16 cellular contexts compared by ENCODE assay signal in the genomic region with DNA sequence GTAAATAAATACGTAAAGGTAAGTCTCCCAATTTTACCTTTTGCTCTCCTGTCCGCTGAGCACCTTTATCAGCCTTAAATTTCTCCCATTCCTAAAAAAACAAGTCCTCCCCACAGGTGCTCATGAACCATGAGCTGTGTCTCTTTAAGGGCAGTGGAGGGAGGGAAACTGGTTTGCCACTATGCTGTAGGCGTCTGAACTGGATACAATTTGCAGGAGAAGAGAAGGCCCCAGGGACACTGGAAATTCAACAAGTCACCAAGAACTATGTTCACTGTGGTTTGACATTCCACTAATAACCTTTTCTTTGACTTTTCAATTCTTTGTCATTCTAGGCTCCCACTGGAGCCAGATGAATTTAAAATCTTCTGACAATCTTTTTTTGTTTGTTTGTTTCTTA.
DNase-seq lines count a peak whose midpoint lies in the region; ATAC-seq, FAIRE-seq and TF ChIP-seq lines count a peak whose summit lies in the region.
"Had no signal": no experiment of that assay in that cellular context is flagged by ENCODE, and none has a peak within 500 bp of the region (broad histone marks: within the 10 kb centered on the region; RNA-seq: fewer than 3 reads in every experiment).

No MANE protein-coding gene starts in this region.

- peaks cover 6% of the 10 kb centered on the region for H3K9me3 Mint-ChIP-seq in astrocyte (ENCODE audit: unreplicated experiment)
- no peaks in the 10 kb centered on the region for H3K9me3 Mint-ChIP-seq in stimulated activated naive CD8-positive, alpha-beta T cell treated with anti-CD3 and anti-CD28 coated beads, Interleukin-15, amount 100 ng/mL, for 72 hours
- no peaks in the 10 kb centered on the region for H3K9me3 Mint-ChIP-seq in activated CD8-positive, alpha-beta T cell treated with anti-CD3 and anti-CD28 coated beads, Interleukin-2, amount 10 ng/mL, durations not matched to agents 7 days and 5 days (ENCODE audit: insufficient read depth)
- H3K9me3 Mint-ChIP-seq: activated CD8-positive, alpha-beta T cell treated with anti-CD3 and anti-CD28 coated beads for 36 hours had no signal

- H3K4me1 ChIP-seq in HEK293 (ENCODE audit: control insufficient read depth, insufficient read depth, low read length) (no peaks in the 10 kb centered on the region; the same call in 1 of the 2 replicates), astrocyte (ENCODE audit: insufficient read depth, low read length) (peaks cover 10% of the 10 kb centered on the region), mesenchymal stem cell (ENCODE audit: control insufficient read depth, insufficient read depth, low read depth, low read length) (peaks cover 3% of the 10 kb centered on the region), subcutaneous abdominal adipose tissue (ENCODE audit: control insufficient read depth in 5 of 5, insufficient read depth in 5 of 5, low read length in 5 of 5) (peaks cover 2 to 37% (median 36%) of the 10 kb centered on the region in 5 donors)

- H2AFZ ChIP-seq in astrocyte (ENCODE audit: low read depth, low read length) (no peak overlapping the region), mesenchymal stem cell (ENCODE audit: low read depth, low read length) (no peak overlapping the region)

- H2BK15ac ChIP-seq in mesenchymal stem cell (ENCODE audit: low read depth, poor library complexity, severe bottlenecking), result no peak overlapping the region

- no peak overlapping the region for H3K14ac ChIP-seq in mesenchymal stem cell (ENCODE audit: low read length in 2 of 2)

- H3K79me1 ChIP-seq in mesenchymal stem cell (replicated peaks; ENCODE audit: low read length, poor library complexity, severe bottlenecking), result peaks cover 10% of the 10 kb centered on the region

- no peak for ATAC-seq in stimulated activated naive CD8-positive, alpha-beta T cell treated with anti-CD3 and anti-CD28 coated beads, Interleukin-15, amount 100 ng/mL, for 72 hours
- no peak for ATAC-seq in SK-N-SH treated with all-trans-retinoic acid at 6 μM for 48 hours
- no peak for ATAC-seq in activated CD8-positive, alpha-beta T cell treated with anti-CD3 and anti-CD28 coated beads, Interleukin-2, amount 10 ng/mL, durations not matched to agents 7 days and 5 days
- ATAC-seq: activated CD8-positive, alpha-beta T cell treated with anti-CD3 and anti-CD28 coated beads for 36 hours; naive thymus-derived CD4-positive, alpha-beta T cell had no signal

- H3K23ac ChIP-seq in mesenchymal stem cell (ENCODE audit: low read length in 2 of 2), result no peak overlapping the region

- no peak overlapping the region for H2BK5ac ChIP-seq in mesenchymal stem cell (ENCODE audit: low read depth, low read length, poor library complexity, severe bottlenecking)

- H3K9ac ChIP-seq in astrocyte (ENCODE audit: low read length) (no peak overlapping the region), mesenchymal stem cell (ENCODE audit: low read length) (peak overlapping the region; percentile 21), subcutaneous abdominal adipose tissue (ENCODE audit: low read length in 5 of 5) (no peak overlapping the region)

- H2BK12ac ChIP-seq in mesenchymal stem cell (ENCODE audit: low read length in 2 of 2), result no peak overlapping the region

- CTCF ChIA-PET in HEK293 (lab: Yijun Ruan, JAX), result interaction anchor here (1.2 kb wide), 1 partner anchor 43 kb away, joined by 3 read pairs; no protein-coding TSS in a partner anchor
- CTCF ChIA-PET in activated CD8-positive, alpha-beta T cell treated with anti-CD3 and anti-CD28 coated beads, Interleukin-2, amount 10 ng/mL, durations not matched to agents 7 days and 5 days (lab: Charles Lee), result no interaction called here

- 75% methylated on average over 2 of the region's 3 CpGs for WGBS in mesenchymal stem cell

- no peaks in the 10 kb centered on the region for H3K27me3 Mint-ChIP-seq in astrocyte (ENCODE audit: low read depth, unreplicated experiment)
- peaks cover 5% of the 10 kb centered on the region for H3K27me3 Mint-ChIP-seq in stimulated activated naive CD8-positive, alpha-beta T cell treated with anti-CD3 and anti-CD28 coated beads, Interleukin-15, amount 100 ng/mL, for 72 hours
- peaks cover 8% of the 10 kb centered on the region for H3K27me3 Mint-ChIP-seq in activated CD8-positive, alpha-beta T cell treated with anti-CD3 and anti-CD28 coated beads, Interleukin-2, amount 10 ng/mL, durations not matched to agents 7 days and 5 days (ENCODE audit: low read depth)
- H3K27me3 Mint-ChIP-seq: activated naive CD8-positive, alpha-beta T cell treated with anti-CD3 and anti-CD28 coated beads for 36 hours had no signal

- H3K36me3 Mint-ChIP-seq in astrocyte (ENCODE audit: low read depth, unreplicated experiment), result no peaks in the 10 kb centered on the region
- H3K36me3 Mint-ChIP-seq in activated CD8-positive, alpha-beta T cell treated with anti-CD3 and anti-CD28 coated beads, Interleukin-2, amount 10 ng/mL, durations not matched to agents 7 days and 5 days (ENCODE audit: low read depth), result no peaks in the 10 kb centered on the region
- H3K36me3 Mint-ChIP-seq: activated naive CD8-positive, alpha-beta T cell treated with anti-CD3 and anti-CD28 coated beads for 36 hours; naive thymus-derived CD4-positive, alpha-beta T cell had no signal

- H3K4me2 ChIP-seq in astrocyte (ENCODE audit: low read length), result no peak overlapping the region
- H3K4me2 ChIP-seq in mesenchymal stem cell (ENCODE audit: low read length, poor library complexity, severe bottlenecking), result no peak overlapping the region

- no peak overlapping the region for H4K91ac ChIP-seq in mesenchymal stem cell (ENCODE audit: low read length)

- no peak overlapping the region for H3K18ac ChIP-seq in mesenchymal stem cell (ENCODE audit: low read depth in 1 of 2, low read length in 2 of 2)

- no peak overlapping the region for H3K4ac ChIP-seq in mesenchymal stem cell (ENCODE audit: low read depth in 1 of 2, low read length in 2 of 2)

- H2BK120ac ChIP-seq in mesenchymal stem cell (ENCODE audit: low read depth, low read length), result no peak overlapping the region

- no peak for FAIRE-seq in astrocyte (lab: Jason Lieb, UNC)

- no peaks in the 10 kb centered on the region for H3K36me3 ChIP-seq in HEK293 (ENCODE audit: control insufficient read depth in 2 of 2, insufficient read depth in 1 of 2, low read length in 2 of 2)
- H3K36me3 ChIP-seq in astrocyte (ENCODE audit: insufficient read depth, low read length), result no peaks in the 10 kb centered on the region
- H3K36me3 ChIP-seq in mesenchymal stem cell (ENCODE audit: control insufficient read depth in 1 of 2, insufficient read depth in 2 of 2, low read depth in 1 of 2, low read length in 2 of 2), result no peaks in the 10 kb centered on the region
- H3K36me3 ChIP-seq in subcutaneous abdominal adipose tissue (ENCODE audit: control insufficient read depth in 5 of 5, insufficient read depth in 5 of 5, low read length in 5 of 5), result no peaks in the 10 kb centered on the region
- H3K36me3 ChIP-seq: esophagus squamous epithelium had no signal

- H3K4me3 ChIP-seq in HEK293 (ENCODE audit: low read depth, low read length), result no peak overlapping the region
- no peak overlapping the region for H3K4me3 ChIP-seq in astrocyte (ENCODE audit: insufficient read depth, low read depth, low read length)
- no peak overlapping the region for H3K4me3 ChIP-seq in mesenchymal stem cell (ENCODE audit: insufficient read depth in 1 of 2, low read depth in 1 of 2, low read length in 2 of 2)
- no peak overlapping the region for H3K4me3 ChIP-seq in subcutaneous abdominal adipose tissue (ENCODE audit: low read depth in 1 of 5, low read length in 5 of 5)
- H3K4me3 ChIP-seq: esophagus squamous epithelium had no signal

- H3K9me3 ChIP-seq in HEK293 (ENCODE audit: control insufficient read depth, insufficient read depth, low read depth, low read length) (no peaks in the 10 kb centered on the region), astrocyte (ENCODE audit: insufficient read depth, low read depth, low read length) (no peaks in the 10 kb centered on the region), mesenchymal stem cell (ENCODE audit: control insufficient read depth, low read length) (no peaks in the 10 kb centered on the region), subcutaneous abdominal adipose tissue (ENCODE audit: control insufficient read depth in 5 of 5, low read length in 5 of 5) (no peaks in the 10 kb centered on the region)
- H3K9me3 ChIP-seq: esophagus squamous epithelium had no signal

- H3K27ac Mint-ChIP-seq in astrocyte (ENCODE audit: unreplicated experiment), result peak overlapping the region; percentile 81
- no peak overlapping the region for H3K27ac Mint-ChIP-seq in stimulated activated naive CD8-positive, alpha-beta T cell treated with anti-CD3 and anti-CD28 coated beads, Interleukin-15, amount 100 ng/mL, for 72 hours
- H3K27ac Mint-ChIP-seq in activated CD8-positive, alpha-beta T cell treated with anti-CD3 and anti-CD28 coated beads, Interleukin-2, amount 10 ng/mL, durations not matched to agents 7 days and 5 days, result no peak overlapping the region
- H3K27ac Mint-ChIP-seq: activated CD8-positive, alpha-beta T cell treated with anti-CD3 and anti-CD28 coated beads for 36 hours; activated naive CD8-positive, alpha-beta T cell treated with anti-CD3 and anti-CD28 coated beads for 36 hours; naive thymus-derived CD4-positive, alpha-beta T cell had no signal

- no peak overlapping the region for H3K4me3 Mint-ChIP-seq in astrocyte (ENCODE audit: unreplicated experiment)
- H3K4me3 Mint-ChIP-seq in stimulated activated naive CD8-positive, alpha-beta T cell treated with anti-CD3 and anti-CD28 coated beads, Interleukin-15, amount 100 ng/mL, for 72 hours, result no peak overlapping the region
- H3K4me3 Mint-ChIP-seq in activated CD8-positive, alpha-beta T cell treated with anti-CD3 and anti-CD28 coated beads, Interleukin-2, amount 10 ng/mL, durations not matched to agents 7 days and 5 days, result no peak overlapping the region
- H3K4me3 Mint-ChIP-seq: activated CD8-positive, alpha-beta T cell treated with anti-CD3 and anti-CD28 coated beads for 36 hours; activated naive CD8-positive, alpha-beta T cell treated with anti-CD3 and anti-CD28 coated beads for 36 hours; naive thymus-derived CD4-positive, alpha-beta T cell had no signal

- peaks cover 27% of the 10 kb centered on the region for H3K4me1 Mint-ChIP-seq in astrocyte (ENCODE audit: low read depth, unreplicated experiment)
- H3K4me1 Mint-ChIP-seq in stimulated activated naive CD8-positive, alpha-beta T cell treated with anti-CD3 and anti-CD28 coated beads, Interleukin-15, amount 100 ng/mL, for 72 hours, result no peaks in the 10 kb centered on the region
- peaks cover 3% of the 10 kb centered on the region for H3K4me1 Mint-ChIP-seq in activated CD8-positive, alpha-beta T cell treated with anti-CD3 and anti-CD28 coated beads, Interleukin-2, amount 10 ng/mL, durations not matched to agents 7 days and 5 days (ENCODE audit: low read depth)
- H3K4me1 Mint-ChIP-seq: activated naive CD8-positive, alpha-beta T cell treated with anti-CD3 and anti-CD28 coated beads for 36 hours; naive thymus-derived CD4-positive, alpha-beta T cell had no signal

- TF ChIP-seq CTCF in HEK293 (tag by site-specific recombination; IDR thresholded peaks at IDR 0.05), result no peak
- no peak for TF ChIP-seq CTCF in astrocyte (IDR thresholded peaks at IDR 0.05; ENCODE audit: insufficient read depth, low read depth, low read length)

- no peak overlapping the region for H2AK5ac ChIP-seq in mesenchymal stem cell (ENCODE audit: low read length, severe bottlenecking)

- no peak for DNase-seq in astrocyte (ENCODE audit: low read depth)
- DNase-seq in mesenchymal stem cell, result no peak
- DNase-seq in stimulated activated naive CD8-positive, alpha-beta T cell treated with anti-CD3 and anti-CD28 coated beads, Interleukin-15, amount 100 ng/mL, for 72 hours, result no peak
- DNase-seq in activated CD8-positive, alpha-beta T cell treated with anti-CD3 and anti-CD28 coated beads, Interleukin-2, amount 10 ng/mL, durations not matched to agents 7 days and 5 days, result no peak
- DNase-seq: activated CD8-positive, alpha-beta T cell treated with anti-CD3 and anti-CD28 coated beads for 36 hours; activated naive CD8-positive, alpha-beta T cell treated with anti-CD3 and anti-CD28 coated beads for 36 hours; esophagus squamous epithelium; glutamatergic neuron; naive thymus-derived CD4-positive, alpha-beta T cell; NCI-H187 treated with DMSO at 0.1 percent for 48 hours; NCI-H510A treated with DMSO at 0.1 percent for 48 hours; T-helper 1 cell had no signal

- H4K20me1 ChIP-seq in astrocyte (ENCODE audit: insufficient read depth, low read length), result peaks cover 20% of the 10 kb centered on the region

- H3K27ac ChIP-seq in HEK293 (ENCODE audit: extremely low read depth, low read depth, low read length) (no peak overlapping the region), astrocyte (ENCODE audit: low read depth, low read length) (no peak overlapping the region), mesenchymal stem cell (ENCODE audit: low read length, poor library complexity, severe bottlenecking) (no peak overlapping the region), subcutaneous abdominal adipose tissue (ENCODE audit: low read depth, low read length) (peak overlapping the region; percentile 7)
- H3K27ac ChIP-seq: VCaP had no signal

- POLR2A ChIA-PET in HEK293 (lab: Yijun Ruan, JAX), result no interaction called here
- POLR2A ChIA-PET in activated CD8-positive, alpha-beta T cell treated with anti-CD3 and anti-CD28 coated beads, Interleukin-2, amount 10 ng/mL, durations not matched to agents 7 days and 5 days (lab: Charles Lee), result no interaction called here

- H4K8ac ChIP-seq in mesenchymal stem cell (ENCODE audit: low read length), result no peak overlapping the region

- H3K27me3 ChIP-seq in astrocyte (ENCODE audit: insufficient read depth, low read length), result no peaks in the 10 kb centered on the region
- H3K27me3 ChIP-seq in mesenchymal stem cell (ENCODE audit: control insufficient read depth in 1 of 2, insufficient read depth in 1 of 2, low read length in 2 of 2), result no peaks in the 10 kb centered on the region
- H3K27me3 ChIP-seq in subcutaneous abdominal adipose tissue (ENCODE audit: control insufficient read depth in 5 of 5, insufficient read depth in 4 of 5, low read length in 5 of 5), result no peaks in the 10 kb centered on the region
- H3K27me3 ChIP-seq: esophagus squamous epithelium had no signal

- H3K79me2 ChIP-seq in astrocyte (ENCODE audit: insufficient read depth, low read length), result peaks cover 25% of the 10 kb centered on the region
